In the genomic region with DNA sequence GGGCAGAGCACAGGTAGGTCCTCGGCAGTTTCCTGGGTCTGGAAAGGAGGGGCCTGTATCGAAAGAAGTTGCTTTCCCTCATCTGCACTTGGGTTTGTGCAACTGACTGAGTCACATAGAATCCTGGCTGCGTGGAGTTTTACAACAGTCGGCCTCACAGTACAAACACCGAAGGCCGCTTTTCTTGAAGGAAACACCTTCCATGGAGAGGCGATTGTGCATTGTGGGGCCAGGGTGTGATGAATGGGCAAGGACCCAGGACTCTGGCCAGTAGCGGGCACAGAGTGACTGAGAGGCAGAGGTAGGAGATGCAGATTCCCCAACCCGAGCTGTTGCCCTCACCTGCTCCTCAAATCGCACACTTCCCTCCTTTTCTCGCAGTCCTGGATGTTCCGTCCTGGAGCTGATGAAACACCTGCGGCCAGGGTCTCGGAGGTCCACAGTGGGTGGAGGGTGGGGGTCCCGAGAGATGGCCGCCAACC, we compare ENCODE assay signal across 14 cellular contexts. TPM values are rescaled to one million over a fixed set of nuclear protein-coding genes. Genes with fewer than 3 reads are reported as not detected.
DNase-seq lines count a peak whose midpoint lies in the region; ATAC-seq and TF ChIP-seq lines count a peak whose summit lies in the region.
"Had no signal": no experiment of that assay in that cellular context is flagged by ENCODE, and none has a peak within 500 bp of the region (broad histone marks: within the 10 kb centered on the region; RNA-seq: fewer than 3 reads in every experiment).

No MANE protein-coding gene starts in this region.

- TF ChIP-seq CTCF in RWPE2 (IDR thresholded peaks at IDR 0.05; ENCODE audit: poor library complexity, severe bottlenecking) (no peak), glutamatergic neuron (IDR thresholded peaks at IDR 0.05; ENCODE audit: partially characterized antibody, unreplicated experiment) (no peak), chondrocyte (IDR thresholded peaks at IDR 0.05) (no peak)

- no peak for DNase-seq in RWPE2 (ENCODE audit: low spot score)
- DNase-seq in glutamatergic neuron: no peak
- DNase-seq in NCI-H2107 (lab: John Stamatoyannopoulos, UW): no peak
- DNase-seq in chondrocyte (ENCODE audit: low spot score): no peak
- DNase-seq: amniotic stem cell; Kasumi-1; NCI-H2171 treated with DMSO at 0.1 percent for 48 hours; stimulated activated CD4-positive, alpha-beta T cell treated with anti-CD3 and anti-CD28 coated beads, Interleukin-2, amount 100 ng/mL, for 24 hours; T-helper 2 cell had no signal

- H3K9me3 ChIP-seq in RWPE2 (ENCODE audit: severe bottlenecking): no peaks in the 10 kb centered on the region
- no peaks in the 10 kb centered on the region for H3K9me3 ChIP-seq in duodenal mucosa (ENCODE audit: control insufficient read depth in 1 of 2, low read length in 2 of 2)

- ATAC-seq in GM18505 (IDR thresholded peaks at IDR 0.05; ENCODE audit: unreplicated experiment): no peak
- ATAC-seq in RWPE2 (ENCODE audit: low read depth): no peak
- ATAC-seq: left lobe of liver had no signal

- H3K27ac Mint-ChIP-seq in glutamatergic neuron (ENCODE audit: unreplicated experiment) (no peak overlapping the region), chondrocyte (ENCODE audit: unreplicated experiment) (no peak overlapping the region)

- H3K27me3 Mint-ChIP-seq in glutamatergic neuron (ENCODE audit: unreplicated experiment) (peaks cover 5% of the 10 kb centered on the region), chondrocyte (ENCODE audit: low read depth) (peaks cover 10% of the 10 kb centered on the region)

- H3K36me3 ChIP-seq in RWPE2 (ENCODE audit: low read depth): peaks cover 98% of the 10 kb centered on the region
- peaks cover 47 to 85% of the 10 kb centered on the region in 2 donors for H3K36me3 ChIP-seq in duodenal mucosa (ENCODE audit: control insufficient read depth in 1 of 2, insufficient read depth in 2 of 2, low read length in 2 of 2)
- H3K36me3 ChIP-seq in rectal smooth muscle tissue (ENCODE audit: control insufficient read depth, insufficient read depth, low read length): peaks cover 42% of the 10 kb centered on the region

- TF ChIP-seq POLR2A in GM18505 (IDR thresholded peaks at IDR 0.05; ENCODE audit: borderline replicate concordance, extremely low read depth, insufficient read depth, insufficient read length): peak; percentile 12

- H3K9ac ChIP-seq in duodenal mucosa (ENCODE audit: low read depth in 1 of 2, low read length in 2 of 2) (peak overlapping the region; percentile 13 to 22), rectal smooth muscle tissue (ENCODE audit: low read length) (no peak overlapping the region)

- H3K4me3 ChIP-seq in RWPE2 (ENCODE audit: severe bottlenecking): no peak overlapping the region
- peak overlapping the region; percentile 5 to 11 for H3K4me3 ChIP-seq in duodenal mucosa (ENCODE audit: low read depth in 1 of 2, low read length in 2 of 2)
- H3K4me3 ChIP-seq in rectal smooth muscle tissue (ENCODE audit: low read length): peak overlapping the region; percentile 37

- H3K4me3 Mint-ChIP-seq in glutamatergic neuron (ENCODE audit: unreplicated experiment): no peak overlapping the region
- H3K4me3 Mint-ChIP-seq in chondrocyte (ENCODE audit: unreplicated experiment): no peak overlapping the region

- no peaks in the 10 kb centered on the region for H3K27me3 ChIP-seq in RWPE2 (ENCODE audit: insufficient read depth, poor library complexity, severe bottlenecking)
- no peaks in the 10 kb centered on the region for H3K27me3 ChIP-seq in duodenal mucosa (ENCODE audit: control insufficient read depth in 1 of 2, insufficient read depth in 2 of 2, low read length in 2 of 2)
- H3K27me3 ChIP-seq in rectal smooth muscle tissue (ENCODE audit: control insufficient read depth, insufficient read depth, low read length): no peaks in the 10 kb centered on the region

- peaks cover 28% of the 10 kb centered on the region for H3K4me1 ChIP-seq in RWPE2 (ENCODE audit: insufficient read depth, poor library complexity, severe bottlenecking)
- peaks cover 71 to 74% of the 10 kb centered on the region in 2 donors for H3K4me1 ChIP-seq in duodenal mucosa (ENCODE audit: control insufficient read depth in 1 of 2, insufficient read depth in 2 of 2, low read length in 2 of 2)
- H3K4me1 ChIP-seq in rectal smooth muscle tissue (ENCODE audit: control insufficient read depth, insufficient read depth, low read length): peaks cover 49% of the 10 kb centered on the region

- H3K27ac ChIP-seq in RWPE2 (ENCODE audit: poor library complexity, severe bottlenecking) (peak overlapping the region; percentile 89), duodenal mucosa (ENCODE audit: low read depth, low read length) (peak overlapping the region; percentile 36), rectal smooth muscle tissue (ENCODE audit: low read depth, low read length) (peak overlapping the region; percentile 73)

- H3K36me3 Mint-ChIP-seq in glutamatergic neuron (ENCODE audit: unreplicated experiment) (no peaks in the 10 kb centered on the region), chondrocyte (ENCODE audit: low read depth) (peaks cover 54% of the 10 kb centered on the region)

- H3K9me3 Mint-ChIP-seq in glutamatergic neuron (ENCODE audit: unreplicated experiment) (peaks cover 5% of the 10 kb centered on the region), chondrocyte (ENCODE audit: low read depth) (no peaks in the 10 kb centered on the region)

- H3K4me1 Mint-ChIP-seq in glutamatergic neuron (ENCODE audit: low read depth, unreplicated experiment) (peaks cover 32% of the 10 kb centered on the region), chondrocyte (ENCODE audit: low read depth) (peaks cover 17% of the 10 kb centered on the region)

RNA-seq across cellular contexts. Expression of a gene that starts 7.7 kb away (rescaled TPM):
- 98.0 TPM for total RNA-seq in glutamatergic neuron (ENCODE audit: unreplicated experiment)
- 128 to 158 TPM (median 129 TPM) in 3 replicates for total RNA-seq in chondrocyte
- total RNA-seq: OCI-LY7 had no signal

RNA-seq across cellular contexts. Expression of a gene that starts 39.8 kb away (rescaled TPM):
- total RNA-seq in glutamatergic neuron (ENCODE audit: unreplicated experiment): 20.7 TPM
- total RNA-seq in chondrocyte: 27.1 to 30.1 TPM (median 28.8 TPM) in 3 replicates

Comparison
In these comparisons a context has a peak if more than half of its experiments do, and no peak if none do; other contexts are left out.
1. H3K27ac ChIP-seq: peak in every context shown above with its lines; median percentile 89 in RWPE2; 73 in rectal smooth muscle tissue; 36 in duodenal mucosa.